ENCODE assay signal across 1 cellular context in the genomic region with DNA sequence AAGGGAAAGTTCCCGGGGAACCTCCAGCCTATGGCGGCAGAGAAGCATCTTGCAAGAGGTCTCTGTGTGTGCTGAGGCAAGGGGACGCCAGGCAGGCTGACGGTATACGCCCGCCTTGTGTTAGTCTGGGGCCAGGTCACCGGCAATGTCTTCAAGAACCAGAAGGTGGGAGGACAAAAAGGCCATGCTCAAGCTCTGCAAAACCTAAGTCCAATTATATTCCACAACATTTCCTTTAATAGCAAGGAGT.
TF ChIP-seq lines count a peak whose summit lies in the region.

No MANE protein-coding gene starts in this region.

TF ChIP-seq in endothelial cell of umbilical vein, 7 proteins besides CTCF, POLR2A, EP300 and RAD21 (continued from another document):
- TF ChIP-seq POLR2AphosphoS5 (IDR thresholded peaks at IDR 0.05; ENCODE audit: insufficient read depth, low read depth, low read length) (no peak), GATA2 (IDR thresholded peaks at IDR 0.05; ENCODE audit: insufficient read depth, insufficient read length, low read depth, low read length) (no peak)
